Comparison of ENCODE assay signal across 9 cellular contexts in the genomic region with DNA sequence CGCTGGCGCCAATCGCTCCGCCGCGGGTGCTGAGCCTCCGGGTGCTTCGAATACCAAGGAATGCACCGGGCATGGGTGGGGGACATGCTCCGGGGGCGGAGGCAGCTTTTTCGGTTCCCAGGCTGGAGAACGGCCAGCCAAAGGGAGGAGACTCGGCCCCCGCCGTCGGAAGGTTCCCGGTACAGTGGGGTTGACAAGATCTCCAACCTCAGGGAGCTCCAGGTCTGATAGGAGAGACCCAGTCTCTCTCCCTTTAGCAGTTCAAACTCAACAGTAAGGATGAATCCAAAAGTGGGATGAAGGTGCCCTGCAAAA. TPM values are rescaled to one million over a fixed set of nuclear protein-coding genes. Genes with fewer than 3 reads are reported as not detected.
DNase-seq lines count a peak whose midpoint lies in the region; ATAC-seq lines count a peak whose summit lies in the region.
"Had no signal": no experiment of that assay in that cellular context is flagged by ENCODE, and none has a peak within 500 bp of the region (broad histone marks: within the 10 kb centered on the region; RNA-seq: fewer than 3 reads in every experiment).

No MANE protein-coding gene starts in this region.

- H3K9me3 ChIP-seq in iPS-18a (ENCODE audit: control insufficient read depth, low read depth, low read length): peaks cover 6% of the 10 kb centered on the region

- peaks cover 4% of the 10 kb centered on the region for H3K36me3 Mint-ChIP-seq in activated CD4-positive, alpha-beta memory T cell treated with anti-CD3 and anti-CD28 coated beads, Interleukin-2, amount 10 ng/mL, durations not matched to agents 7 days and 5 days (ENCODE audit: low read depth)
- H3K36me3 Mint-ChIP-seq in stimulated activated naive B cell treated with anti-CD40 and anti-IgM and Interleukin-4, amounts not matched to agents 10 μg/mL and 1 μg/mL and 100 μg/mL, for 72 hours: no peaks in the 10 kb centered on the region

- DNase-seq in activated T-cell treated with anti-CD3 and anti-CD28 coated beads, Interleukin-2, amount 50 U/mL, for 1 hour: peak; percentile 26
- DNase-seq in activated T-cell treated with anti-CD3 and anti-CD28 coated beads, Interleukin-2, amount 50 U/mL, for 48 hours: no peak
- DNase-seq in activated CD4-positive, alpha-beta memory T cell treated with anti-CD3 and anti-CD28 coated beads, Interleukin-2, amount 10 ng/mL, durations not matched to agents 7 days and 5 days: no peak
- DNase-seq in stimulated activated naive B cell treated with anti-CD40 and anti-IgM and Interleukin-4, amounts not matched to agents 10 μg/mL and 1 μg/mL and 100 μg/mL, for 72 hours: no peak
- DNase-seq in NCI-H748 treated with DMSO at 0.1 percent for 48 hours (lab: John Stamatoyannopoulos, UW) (no peak), NCI-H1436 treated with DMSO at 0.1 percent for 48 hours (lab: John Stamatoyannopoulos, UW) (no peak), NCI-H2196 (lab: John Stamatoyannopoulos, UW; ENCODE audit: unreplicated experiment) (no peak)
- DNase-seq: NCI-H1694 treated with DMSO at 0.1 percent for 48 hours had no signal

- H3K27ac Mint-ChIP-seq in activated CD4-positive, alpha-beta memory T cell treated with anti-CD3 and anti-CD28 coated beads, Interleukin-2, amount 10 ng/mL, durations not matched to agents 7 days and 5 days: peak overlapping the region; percentile 59
- H3K27ac Mint-ChIP-seq in stimulated activated naive B cell treated with anti-CD40 and anti-IgM and Interleukin-4, amounts not matched to agents 10 μg/mL and 1 μg/mL and 100 μg/mL, for 72 hours: no peak overlapping the region

- peaks cover 26% of the 10 kb centered on the region for H3K4me1 Mint-ChIP-seq in activated CD4-positive, alpha-beta memory T cell treated with anti-CD3 and anti-CD28 coated beads, Interleukin-2, amount 10 ng/mL, durations not matched to agents 7 days and 5 days
- H3K4me1 Mint-ChIP-seq in stimulated activated naive B cell treated with anti-CD40 and anti-IgM and Interleukin-4, amounts not matched to agents 10 μg/mL and 1 μg/mL and 100 μg/mL, for 72 hours: peaks cover 11 to 20% of the 10 kb centered on the region in 2 donors

- no peak overlapping the region for H3K27ac ChIP-seq in iPS-18a (ENCODE audit: low read length)

- ATAC-seq in stimulated activated naive B cell treated with anti-CD40 and anti-IgM and Interleukin-4, amounts not matched to agents 10 μg/mL and 1 μg/mL and 100 μg/mL, for 72 hours (replicated peaks): no peak

- no peaks in the 10 kb centered on the region for H3K36me3 ChIP-seq in iPS-18a (ENCODE audit: control insufficient read depth, low read depth, low read length)

- no peaks in the 10 kb centered on the region for H3K9me3 Mint-ChIP-seq in activated CD4-positive, alpha-beta memory T cell treated with anti-CD3 and anti-CD28 coated beads, Interleukin-2, amount 10 ng/mL, durations not matched to agents 7 days and 5 days
- no peaks in the 10 kb centered on the region for H3K9me3 Mint-ChIP-seq in stimulated activated naive B cell treated with anti-CD40 and anti-IgM and Interleukin-4, amounts not matched to agents 10 μg/mL and 1 μg/mL and 100 μg/mL, for 72 hours

- H3K9ac ChIP-seq in iPS-18a (ENCODE audit: low read length): no peak overlapping the region

- H3K4me3 ChIP-seq in iPS-18a (ENCODE audit: low read length): peak overlapping the region; percentile 51

- H3K27me3 Mint-ChIP-seq in activated CD4-positive, alpha-beta memory T cell treated with anti-CD3 and anti-CD28 coated beads, Interleukin-2, amount 10 ng/mL, durations not matched to agents 7 days and 5 days: peaks cover 3% of the 10 kb centered on the region
- peaks cover 0 to 9% of the 10 kb centered on the region in 2 donors for H3K27me3 Mint-ChIP-seq in stimulated activated naive B cell treated with anti-CD40 and anti-IgM and Interleukin-4, amounts not matched to agents 10 μg/mL and 1 μg/mL and 100 μg/mL, for 72 hours

- H3K27me3 ChIP-seq in iPS-18a (ENCODE audit: control insufficient read depth, insufficient read depth, low read length): peaks cover 57% of the 10 kb centered on the region

- peaks cover 13% of the 10 kb centered on the region for H3K4me1 ChIP-seq in iPS-18a (ENCODE audit: control insufficient read depth, low read depth, low read length)

- peak overlapping the region; percentile 56 for H3K4me3 Mint-ChIP-seq in activated CD4-positive, alpha-beta memory T cell treated with anti-CD3 and anti-CD28 coated beads, Interleukin-2, amount 10 ng/mL, durations not matched to agents 7 days and 5 days
- H3K4me3 Mint-ChIP-seq in stimulated activated naive B cell treated with anti-CD40 and anti-IgM and Interleukin-4, amounts not matched to agents 10 μg/mL and 1 μg/mL and 100 μg/mL, for 72 hours: peak overlapping the region; percentile 83 to 86

- POLR2A ChIA-PET in activated CD4-positive, alpha-beta memory T cell treated with anti-CD3 and anti-CD28 coated beads, Interleukin-2, amount 10 ng/mL, durations not matched to agents 7 days and 5 days (lab: Charles Lee): interaction anchor here (0.6 to 3.2 kb wide), 4 partner anchors 9 to 30 kb away, joined by 4 to 21 read pairs (median 6); no protein-coding TSS in a partner anchor

- CTCF ChIA-PET in activated CD4-positive, alpha-beta memory T cell treated with anti-CD3 and anti-CD28 coated beads, Interleukin-2, amount 10 ng/mL, durations not matched to agents 7 days and 5 days (lab: Charles Lee): interaction anchor here (0.9 kb wide), 1 partner anchor 74 kb away, joined by 3 read pairs; no protein-coding TSS in a partner anchor

RNA-seq across cellular contexts. Expression of gene BCORL1, which starts 29.1 kb away (rescaled TPM):
- 1 to 10 TPM; 6.9 to 7.2 TPM for total RNA-seq in activated CD4-positive, alpha-beta memory T cell treated with anti-CD3 and anti-CD28 coated beads, Interleukin-2, amount 10 ng/mL, durations not matched to agents 7 days and 5 days

RNA-seq across cellular contexts. Expression of gene UTP14A, which starts 47.3 kb away (rescaled TPM):
- total RNA-seq in activated CD4-positive, alpha-beta memory T cell treated with anti-CD3 and anti-CD28 coated beads, Interleukin-2, amount 10 ng/mL, durations not matched to agents 7 days and 5 days: 10 to 100 TPM; 15.3 to 18.4 TPM
